ENCODE assay signal across 24 cellular contexts in the genomic region with DNA sequence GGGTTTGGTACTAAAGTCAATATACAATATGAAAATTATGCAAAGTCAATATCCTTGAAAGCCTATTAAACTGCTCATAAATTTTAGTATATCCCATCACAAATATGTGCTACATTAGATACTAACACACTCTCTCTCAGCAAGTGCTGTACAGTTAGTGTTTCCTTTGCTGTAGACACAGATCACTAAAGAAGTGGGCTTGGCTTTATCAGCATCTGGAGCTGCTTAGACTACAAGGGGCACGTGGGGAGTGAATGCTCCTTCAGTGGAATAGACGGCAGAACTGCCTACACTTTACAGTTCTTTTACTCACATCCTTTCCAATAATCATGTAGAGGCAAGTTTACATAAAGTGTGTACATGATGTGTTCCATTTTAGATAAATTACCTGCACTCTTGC. TPM values are rescaled to one million over a fixed set of nuclear protein-coding genes. Genes with fewer than 3 reads are reported as not detected.
"Had no signal": no experiment of that assay in that cellular context is flagged by ENCODE, and none has a peak within 500 bp of the region (broad histone marks: within the 10 kb centered on the region; RNA-seq: fewer than 3 reads in every experiment).

No MANE protein-coding gene starts in this region.

- H3K4me3 ChIP-seq: gastroesophageal sphincter, hepatocyte, ovary, right lobe of liver, testis, transverse colon had no signal

- H3K4me1 Mint-ChIP-seq: activated B cell treated with CpG ODN at 0.5 μM for 24 hours; activated CD8-positive, alpha-beta memory T cell treated with anti-CD3 and anti-CD28 coated beads, Interleukin-2, amount 10 ng/mL, durations not matched to agents 7 days and 5 days; activated naive CD4-positive, alpha-beta T cell treated with anti-CD3 and anti-CD28 coated beads, Interleukin-2, amount 50 U/mL, for 24 hours; activated naive CD8-positive, alpha-beta T cell treated with anti-CD3 and anti-CD28 coated beads, Interleukin-2, amount 50 U/mL, for 24 hours; central memory CD8-positive, alpha-beta T cell; naive B cell had no signal

- H3K27me3 ChIP-seq: gastroesophageal sphincter, hepatocyte, ovary, right lobe of liver, testis, transverse colon had no signal

- H3K27me3 Mint-ChIP-seq: activated CD8-positive, alpha-beta memory T cell treated with anti-CD3 and anti-CD28 coated beads, Interleukin-2, amount 10 ng/mL, durations not matched to agents 7 days and 5 days; activated naive CD8-positive, alpha-beta T cell treated with anti-CD3 and anti-CD28 coated beads, Interleukin-2, amount 50 U/mL, for 24 hours; central memory CD8-positive, alpha-beta T cell had no signal

- DNase-seq: activated B cell treated with CpG ODN at 0.5 μM for 24 hours; activated CD4-positive, alpha-beta T cell treated with anti-CD3 and anti-CD28 coated beads, Interleukin-2, amount 50 U/mL, for 1 hour; activated CD8-positive, alpha-beta memory T cell treated with anti-CD3 and anti-CD28 coated beads, Interleukin-2, amount 10 ng/mL, durations not matched to agents 7 days and 5 days; activated CD8-positive, alpha-beta T cell treated with anti-CD3 and anti-CD28 coated beads, Interleukin-2, amount 10 ng/mL, durations not matched to agents 7 days and 5 days; activated naive CD8-positive, alpha-beta T cell treated with anti-CD3 and anti-CD28 coated beads, Interleukin-2, amount 50 U/mL, for 24 hours; activated T-cell treated with anti-CD3 and anti-CD28 coated beads, Interleukin-2, amount 50 U/mL, for 48 hours; amygdala; effector memory CD4-positive, alpha-beta T cell; islet precursor cell; left colon; naive B cell; ovary; right lobe of liver; stimulated activated CD4-positive, alpha-beta T cell treated with anti-CD3 and anti-CD28 coated beads, Interleukin-2, amount 100 ng/mL, for 48 hours; stimulated activated naive CD4-positive, alpha-beta T cell treated with Interleukin-2 at 50 U/mL for 16 hours; testis; transverse colon had no signal

- H2AFZ ChIP-seq: hepatocyte had no signal

- H3K36me3 ChIP-seq: gastroesophageal sphincter, ovary, right lobe of liver, transverse colon had no signal

- H3K4me2 ChIP-seq: hepatocyte had no signal

- H3K4me1 ChIP-seq: gastroesophageal sphincter, right lobe of liver, testis, transverse colon had no signal

- H3K9me3 ChIP-seq: gastroesophageal sphincter, ovary, right lobe of liver, testis, transverse colon had no signal

- H3K9me3 Mint-ChIP-seq: activated B cell treated with CpG ODN at 0.5 μM for 24 hours; activated naive CD8-positive, alpha-beta T cell treated with anti-CD3 and anti-CD28 coated beads, Interleukin-2, amount 50 U/mL, for 24 hours; activated T-helper 2 cell treated with anti-CD3 and anti-CD28 coated beads, Interferon-gamma antibody, Interleukin-2, Interleukin-4, amounts not matched to agents 10 μg/mL and 5 μg/mL and 100 μg/mL, durations not matched to agents 14 hours and 24 hours and 36 hours had no signal

- ATAC-seq: activated CD8-positive, alpha-beta memory T cell treated with anti-CD3 and anti-CD28 coated beads, Interleukin-2, amount 10 ng/mL, durations not matched to agents 7 days and 5 days; activated CD8-positive, alpha-beta T cell treated with anti-CD3 and anti-CD28 coated beads, Interleukin-2, amount 10 ng/mL, durations not matched to agents 7 days and 5 days; activated naive CD8-positive, alpha-beta T cell treated with anti-CD3 and anti-CD28 coated beads, Interleukin-2, amount 50 U/mL, for 24 hours; gastroesophageal sphincter; left colon; right lobe of liver had no signal

- H3K27ac Mint-ChIP-seq: activated B cell treated with CpG ODN at 0.5 μM for 24 hours; activated CD8-positive, alpha-beta memory T cell treated with anti-CD3 and anti-CD28 coated beads, Interleukin-2, amount 10 ng/mL, durations not matched to agents 7 days and 5 days; activated CD8-positive, alpha-beta T cell treated with anti-CD3 and anti-CD28 coated beads, Interleukin-2, amount 10 ng/mL, durations not matched to agents 7 days and 5 days; activated naive CD4-positive, alpha-beta T cell treated with anti-CD3 and anti-CD28 coated beads, Interleukin-2, amount 50 U/mL, for 24 hours; activated naive CD8-positive, alpha-beta T cell treated with anti-CD3 and anti-CD28 coated beads, Interleukin-2, amount 50 U/mL, for 24 hours; activated T-helper 2 cell treated with anti-CD3 and anti-CD28 coated beads, Interferon-gamma antibody, Interleukin-2, Interleukin-4, amounts not matched to agents 10 μg/mL and 5 μg/mL and 100 μg/mL, durations not matched to agents 14 hours and 24 hours and 36 hours; mesothelial cell of epicardium; naive B cell; progenitor cell of endocrine pancreas had no signal

- H3K36me3 Mint-ChIP-seq: activated CD8-positive, alpha-beta memory T cell treated with anti-CD3 and anti-CD28 coated beads, Interleukin-2, amount 10 ng/mL, durations not matched to agents 7 days and 5 days; activated naive CD4-positive, alpha-beta T cell treated with anti-CD3 and anti-CD28 coated beads, Interleukin-2, amount 50 U/mL, for 24 hours; mesothelial cell of epicardium; naive B cell had no signal

- H3K4me3 Mint-ChIP-seq: activated B cell treated with CpG ODN at 0.5 μM for 24 hours; activated CD8-positive, alpha-beta memory T cell treated with anti-CD3 and anti-CD28 coated beads, Interleukin-2, amount 10 ng/mL, durations not matched to agents 7 days and 5 days; activated CD8-positive, alpha-beta T cell treated with anti-CD3 and anti-CD28 coated beads, Interleukin-2, amount 10 ng/mL, durations not matched to agents 7 days and 5 days; activated naive CD4-positive, alpha-beta T cell treated with anti-CD3 and anti-CD28 coated beads, Interleukin-2, amount 50 U/mL, for 24 hours; activated naive CD8-positive, alpha-beta T cell treated with anti-CD3 and anti-CD28 coated beads, Interleukin-2, amount 50 U/mL, for 24 hours; central memory CD8-positive, alpha-beta T cell; mesothelial cell of epicardium; naive B cell had no signal

- H3K27ac ChIP-seq: gastroesophageal sphincter, hepatocyte, ovary, right lobe of liver, testis, transverse colon had no signal

RNA-seq across cellular contexts. Expression of gene EFEMP1, which starts 26.0 kb away (rescaled TPM):
- total RNA-seq: activated B cell treated with CpG ODN at 0.5 μM for 24 hours; activated CD8-positive, alpha-beta memory T cell treated with anti-CD3 and anti-CD28 coated beads, Interleukin-2, amount 10 ng/mL, durations not matched to agents 7 days and 5 days; activated CD8-positive, alpha-beta T cell treated with anti-CD3 and anti-CD28 coated beads, Interleukin-2, amount 10 ng/mL, durations not matched to agents 7 days and 5 days; activated T-helper 2 cell treated with anti-CD3 and anti-CD28 coated beads, Interferon-gamma antibody, Interleukin-2, Interleukin-4, amounts not matched to agents 10 μg/mL and 5 μg/mL and 100 μg/mL, durations not matched to agents 14 hours and 24 hours and 36 hours had no signal
